19 cellular contexts compared by ENCODE assay signal in genomic region chr11:19817870-19818269, GRCh38.
DNase-seq lines count a peak whose midpoint lies in the region; ATAC-seq and TF ChIP-seq lines count a peak whose summit lies in the region.
"Had no signal": no experiment of that assay in that cellular context is flagged by ENCODE, and none has a peak within 500 bp of the region (broad histone marks: within the 10 kb centered on the region; RNA-seq: fewer than 3 reads in every experiment).

No MANE protein-coding gene starts in this region.

- no peak overlapping the region for H4K5ac ChIP-seq in mesendoderm (ENCODE audit: low read length)

- peaks cover 19% of the 10 kb centered on the region for H3F3A ChIP-seq in SK-N-SH (replicated peaks; ENCODE audit: insufficient read depth)

- TF ChIP-seq RAD21 in SK-N-SH (IDR thresholded peaks at IDR 0.05; ENCODE audit: low read length) = no peak

- DNase-seq in NCI-H2029 (lab: John Stamatoyannopoulos, UW) (peak; percentile 37), NCI-H2029 treated with DMSO at 0.1 percent for 48 hours (lab: John Stamatoyannopoulos, UW) (no peak), NCI-H526 (lab: John Stamatoyannopoulos, UW) (peak; percentile 94 to 96), iPS DF 4.7 (ENCODE audit: extremely low read depth, low spot score) (peak; percentile 68), mesendoderm (no peak), SK-N-SH (no peak)
- DNase-seq: BE2C; Caco-2; CD4-positive, CD25-positive, alpha-beta regulatory T cell; GF-D8; GOT3; KG1; MV-4-11; NCI-H187 treated with DMSO at 0.1 percent for 48 hours; NCI-H510A; NCI-H82; SJCRH30 had no signal

- H3K9ac ChIP-seq in mesendoderm (ENCODE audit: low read length) (no peak overlapping the region), SK-N-SH (no peak overlapping the region)

- H3K27ac ChIP-seq in mesendoderm (ENCODE audit: low read depth, low read length) = no peak overlapping the region
- no peak overlapping the region for H3K27ac ChIP-seq in SK-N-SH (ENCODE audit: low read depth in 2 of 2, low read length in 1 of 2)
- H3K27ac ChIP-seq: SJCRH30 had no signal

- H3K79me2 ChIP-seq in mesendoderm (ENCODE audit: control insufficient read depth, insufficient read depth, low read length) = peaks cover 1% of the 10 kb centered on the region
- H3K79me2 ChIP-seq in SK-N-SH (ENCODE audit: insufficient read depth) = peaks cover 100% of the 10 kb centered on the region

- H4K8ac ChIP-seq in mesendoderm (ENCODE audit: low read depth, low read length) = no peak overlapping the region

- POLR2A ChIA-PET in SK-N-SH (lab: Yijun Ruan, JAX) = no interaction called here

- no peak overlapping the region for H3K4me3 ChIP-seq in mesendoderm (ENCODE audit: low read length)
- no peak overlapping the region for H3K4me3 ChIP-seq in SK-N-SH (ENCODE audit: low read depth in 2 of 2, low read length in 1 of 2)
- H3K4me3 ChIP-seq: SJCRH30 had no signal

- H3K79me1 ChIP-seq in mesendoderm (ENCODE audit: low read length) = no peaks in the 10 kb centered on the region

- peak overlapping the region; percentile 6 for H3K18ac ChIP-seq in mesendoderm (ENCODE audit: low read length)

- no peaks in the 10 kb centered on the region for H3K9me2 ChIP-seq in SK-N-SH

- H3K56ac ChIP-seq in mesendoderm (ENCODE audit: low read length) = peak overlapping the region; percentile 40

- H4K20me1 ChIP-seq in SK-N-SH (ENCODE audit: insufficient read depth) = peaks cover 98% of the 10 kb centered on the region

- H3K4me2 ChIP-seq in mesendoderm (ENCODE audit: low read length) (no peak overlapping the region), SK-N-SH (no peak overlapping the region)

- no peak for TF ChIP-seq EP300 in SK-N-SH (IDR thresholded peaks at IDR 0.05; ENCODE audit: borderline replicate concordance in 1 of 2, low read depth in 1 of 2, low read length in 1 of 2)

- no peak overlapping the region for H3K23ac ChIP-seq in mesendoderm (ENCODE audit: low read length)

- H3K4me1 ChIP-seq in mesendoderm (ENCODE audit: control insufficient read depth, low read depth, low read length) (peaks cover 16% of the 10 kb centered on the region), SK-N-SH (ENCODE audit: control insufficient read depth in 1 of 2, insufficient read depth in 2 of 2, low read depth in 1 of 2, low read length in 1 of 2) (peaks cover 12 to 39% of the 10 kb centered on the region in 2 experiments; a peak in 1 of 4 replicates)
- H3K4me1 ChIP-seq: BE2C, Caco-2 had no signal

- H3K27me3 ChIP-seq in mesendoderm (ENCODE audit: insufficient read depth, low read length, poor library complexity) (no peaks in the 10 kb centered on the region), SK-N-SH (ENCODE audit: insufficient read depth) (no peaks in the 10 kb centered on the region)
- H3K27me3 ChIP-seq: BE2C, SJCRH30 had no signal

- no peak overlapping the region for H2AFZ ChIP-seq in SK-N-SH (ENCODE audit: low read depth)

- H3K36me3 ChIP-seq in mesendoderm (ENCODE audit: control insufficient read depth, insufficient read depth, low read length) = no peaks in the 10 kb centered on the region
- peaks cover 7 to 21% of the 10 kb centered on the region in 2 experiments for H3K36me3 ChIP-seq in SK-N-SH (replicated peaks in 1 of 2; ENCODE audit: control insufficient read depth in 1 of 2, insufficient read depth in 2 of 2, low read length in 1 of 2)
- H3K36me3 ChIP-seq: BE2C had no signal

- H3K4ac ChIP-seq in mesendoderm (ENCODE audit: low read depth, low read length) = no peak overlapping the region

- CTCF ChIA-PET in SK-N-SH (lab: Yijun Ruan, JAX) = interaction anchor here (0.9 to 1.8 kb wide), 2 partner anchors 20 to 258 kb away, joined by 3 to 4 read pairs; no protein-coding TSS in a partner anchor

- no peaks in the 10 kb centered on the region for H3K9me3 ChIP-seq in SK-N-SH
- H3K9me3 ChIP-seq: BE2C, Caco-2, SJCRH30 had no signal

- no peak overlapping the region for H2BK120ac ChIP-seq in mesendoderm (ENCODE audit: low read depth, low read length)

- ATAC-seq in GM21576 (IDR thresholded peaks at IDR 0.05; ENCODE audit: unreplicated experiment) = no peak
- ATAC-seq in GM18502 (IDR thresholded peaks at IDR 0.05; ENCODE audit: poor library complexity, unreplicated experiment) = no peak

- TF ChIP-seq CTCF in SK-N-SH (IDR thresholded peaks at IDR 0.05) = no peak

- no CpG with 5 or more reads among the region's 3 CpGs for WGBS in mesendoderm (ENCODE audit: extremely low coverage, insufficient coverage, low lambda C conversion rate)
- 98% methylated on average over 3 of the region's 3 CpGs for WGBS in SK-N-SH (ENCODE audit: low lambda C conversion rate)

- peak overlapping the region; percentile 64 for H2BK5ac ChIP-seq in mesendoderm (ENCODE audit: low read length)

- H2AK5ac ChIP-seq in mesendoderm (ENCODE audit: low read length) = no peak overlapping the region

- no peak overlapping the region for H2BK15ac ChIP-seq in mesendoderm (replicated peaks; ENCODE audit: low read depth)

TF ChIP-seq in SK-N-SH, 30 proteins besides CTCF, POLR2A, EP300 and RAD21:
- TF ChIP-seq ZBTB33 (IDR thresholded peaks at IDR 0.05; ENCODE audit: borderline replicate concordance, low read depth) (no peak), MXI1 (IDR thresholded peaks at IDR 0.05; ENCODE audit: low read depth, low read length) (no peak), TCF12 (IDR thresholded peaks at IDR 0.05) (no peak), CHD2 (IDR thresholded peaks at IDR 0.05; ENCODE audit: low read length, partially characterized antibody) (no peak), FOSL2 (IDR thresholded peaks at IDR 0.05; ENCODE audit: borderline replicate concordance, low read depth) (no peak), GABPA (IDR thresholded peaks at IDR 0.05; ENCODE audit: low read depth) (no peak), RFX5 (IDR thresholded peaks at IDR 0.05; ENCODE audit: low read length) (no peak), USF2 (IDR thresholded peaks at IDR 0.05; ENCODE audit: borderline replicate concordance, low read depth, low read length) (no peak), NRF1 (IDR thresholded peaks at IDR 0.05; ENCODE audit: low read depth, low read length) (no peak), GATA2 (CRISPR knock-in tag; IDR thresholded peaks at IDR 0.05) (no peak), SMC3 (IDR thresholded peaks at IDR 0.05; ENCODE audit: low read depth, low read length) (no peak), POLR2AphosphoS5 (IDR thresholded peaks at IDR 0.05; ENCODE audit: low read depth, low read length) (no peak), TAF1 (IDR thresholded peaks at IDR 0.05; ENCODE audit: borderline replicate concordance, low read depth, low read length) (no peak)
TF ChIP-seq in SK-N-SH: peak in this region for 0.

Comparison
In these comparisons a context has a peak if more than half of its experiments do, and no peak if none do; other contexts are left out.
1. DNase-seq: peak in NCI-H2029 (single experiment), NCI-H526 (2 of 2) and iPS DF 4.7 (single experiment); none in NCI-H2029 treated with DMSO at 0.1 percent for 48 hours (single experiment), mesendoderm (single experiment) and SK-N-SH (single experiment).